Comparison of ENCODE assay signal across 2 cellular contexts in genomic region chr7:144873316-144873845, GRCh38.
TF ChIP-seq lines count a peak whose summit lies in the region.

No MANE protein-coding gene starts in this region.

TF ChIP-seq in A549, 52 proteins besides CTCF, POLR2A, EP300 and RAD21:
- TF ChIP-seq REST (IDR thresholded peaks at IDR 0.05) (peak; percentile 21; the same call in 1 of the 2 replicates), CHD2 (IDR thresholded peaks at IDR 0.05; ENCODE audit: low read length, partially characterized antibody) (peak; percentile 29), PBX3 (IDR thresholded peaks at IDR 0.05) (no peak), HOXB13 (CRISPR knock-in tag; IDR thresholded peaks at IDR 0.05; ENCODE audit: low read depth) (no peak)

TF ChIP-seq in SK-N-SH treated with all-trans-retinoic acid at 6 μM for 48 hours, 23 proteins besides CTCF, POLR2A, EP300 and RAD21 (continued from another document):
- no peak for TF ChIP-seq ZFP30 (CRISPR knock-in tag; IDR thresholded peaks at IDR 0.05)
- no peak for TF ChIP-seq ARNTL (CRISPR knock-in tag; IDR thresholded peaks at IDR 0.05; ENCODE audit: borderline replicate concordance, low read depth)
- TF ChIP-seq PATZ1 (CRISPR knock-in tag; IDR thresholded peaks at IDR 0.05; ENCODE audit: borderline replicate concordance) = no peak
- no peak for TF ChIP-seq PPARA (CRISPR knock-in tag; IDR thresholded peaks at IDR 0.05; ENCODE audit: borderline replicate concordance)
- TF ChIP-seq ZFP3 (CRISPR knock-in tag; IDR thresholded peaks at IDR 0.05) = no peak
- TF ChIP-seq SNAI2 (CRISPR knock-in tag; IDR thresholded peaks at IDR 0.05) = no peak
- no peak for TF ChIP-seq GLIS3 (CRISPR knock-in tag; IDR thresholded peaks at IDR 0.05)
- no peak for TF ChIP-seq CSDC2 (CRISPR knock-in tag; IDR thresholded peaks at IDR 0.05)
- no peak for TF ChIP-seq OSR1 (CRISPR knock-in tag; IDR thresholded peaks at IDR 0.05)
- no peak for TF ChIP-seq ESRRG (CRISPR knock-in tag; IDR thresholded peaks at IDR 0.05)
